Comparison of ENCODE assay signal across 8 cellular contexts in genomic region chr3:136862953-136863352, GRCh38. TPM values are rescaled to one million over a fixed set of nuclear protein-coding genes. Genes with fewer than 3 reads are reported as not detected.
DNase-seq lines count a peak whose midpoint lies in the region; ATAC-seq and TF ChIP-seq lines count a peak whose summit lies in the region.

No MANE protein-coding gene starts in this region.

- TF ChIP-seq CTCF in coronary artery (IDR thresholded peaks at IDR 0.05) (no peak), nephron (IDR thresholded peaks at IDR 0.05; ENCODE audit: unreplicated experiment in 3 of 3) (no peak)

- H3K27me3 ChIP-seq in BLaER1 treated with 17β-estradiol and CSF1 and Interleukin-3, amounts not matched to agents 10 nM and 100 nM = no peaks in the 10 kb centered on the region

- peak overlapping the region; percentile 94 to 98 (median 96) for H3K27ac Mint-ChIP-seq in nephron

- H3K4me1 ChIP-seq in BLaER1 treated with 17β-estradiol and CSF1 and Interleukin-3, amounts not matched to agents 10 nM and 100 nM = peaks cover 30 to 46% (median 37%) of the 10 kb centered on the region in 10 experiments

- no peak for DNase-seq in Jurkat, Clone E6-1 (ENCODE audit: low read depth, low spot score)
- DNase-seq in coronary artery (ENCODE audit: low spot score) (no peak), SHP77 (lab: John Stamatoyannopoulos, UW) (no peak), MV-4-11 (lab: John Stamatoyannopoulos, UW) (no peak)

- H3K4me3 Mint-ChIP-seq in nephron = peak overlapping the region; percentile 92 to 96 (median 96)

- peak overlapping the region; percentile 81 to 99 (median 91) for H3K4me2 ChIP-seq in BLaER1 treated with 17β-estradiol and CSF1 and Interleukin-3, amounts not matched to agents 10 nM and 100 nM

- H3K9ac ChIP-seq in BLaER1 treated with 17β-estradiol and CSF1 and Interleukin-3, amounts not matched to agents 10 nM and 100 nM = peak overlapping the region; percentile 88 to 96 (median 91)

- peaks cover 21% of the 10 kb centered on the region for H3K36me3 Mint-ChIP-seq in nephron (ENCODE audit: low read depth)

- peak overlapping the region; percentile 73 to 96 (median 88) for H3K4me3 ChIP-seq in BLaER1 treated with 17β-estradiol and CSF1 and Interleukin-3, amounts not matched to agents 10 nM and 100 nM
- H3K4me3 ChIP-seq in Jurkat, Clone E6-1 (ENCODE audit: low read length) = peak overlapping the region; percentile 91
- peak overlapping the region; percentile 88 for H3K4me3 ChIP-seq in coronary artery

- H3K27me3 Mint-ChIP-seq in nephron (ENCODE audit: low read depth) = no peaks in the 10 kb centered on the region

- ATAC-seq in GM18858 (IDR thresholded peaks at IDR 0.05; ENCODE audit: unreplicated experiment) (no peak), HG03196 (IDR thresholded peaks at IDR 0.05; ENCODE audit: unreplicated experiment) (no peak)

- peaks cover 28% of the 10 kb centered on the region for H3K4me1 Mint-ChIP-seq in nephron

- H3K36me3 ChIP-seq in BLaER1 treated with 17β-estradiol and CSF1 and Interleukin-3, amounts not matched to agents 10 nM and 100 nM = peaks cover 7 to 29% (median 17%) of the 10 kb centered on the region in 11 experiments; a peak in 21 of 22 replicates

- no peaks in the 10 kb centered on the region for H3K9me3 Mint-ChIP-seq in nephron

- H3K27ac ChIP-seq in BLaER1 treated with 17β-estradiol and CSF1 and Interleukin-3, amounts not matched to agents 10 nM and 100 nM = peak overlapping the region; percentile 71 to 96 (median 92)
- peak overlapping the region; percentile 7 to 93 for H3K27ac ChIP-seq in coronary artery

- H3K9me3 ChIP-seq in BLaER1 treated with 17β-estradiol and CSF1 and Interleukin-3, amounts not matched to agents 10 nM and 100 nM (replicated peaks in 1 of 11) = peaks cover 0 to 21% (median 11%) of the 10 kb centered on the region in 11 experiments; a peak in 14 of 22 replicates

- peaks cover 13 to 52% (median 29%) of the 10 kb centered on the region in 11 experiments; a peak in 17 of 22 replicates for H4K20me1 ChIP-seq in BLaER1 treated with 17β-estradiol and CSF1 and Interleukin-3, amounts not matched to agents 10 nM and 100 nM

RNA-seq across cellular contexts. Expression of gene NCK1, which starts 0.9 kb away (rescaled TPM):
- 66.4 TPM for polyA plus RNA-seq in Jurkat, Clone E6-1 (2012; ENCODE audit: insufficient read depth, insufficient read length)

RNA-seq across cellular contexts. Expression of gene SLC35G2, which starts 44.0 kb away (rescaled TPM):
- polyA plus RNA-seq in Jurkat, Clone E6-1 (2012; ENCODE audit: insufficient read depth, insufficient read length) = 5.8 TPM
